ENCODE assay signal across 9 cellular contexts in the genomic region with DNA sequence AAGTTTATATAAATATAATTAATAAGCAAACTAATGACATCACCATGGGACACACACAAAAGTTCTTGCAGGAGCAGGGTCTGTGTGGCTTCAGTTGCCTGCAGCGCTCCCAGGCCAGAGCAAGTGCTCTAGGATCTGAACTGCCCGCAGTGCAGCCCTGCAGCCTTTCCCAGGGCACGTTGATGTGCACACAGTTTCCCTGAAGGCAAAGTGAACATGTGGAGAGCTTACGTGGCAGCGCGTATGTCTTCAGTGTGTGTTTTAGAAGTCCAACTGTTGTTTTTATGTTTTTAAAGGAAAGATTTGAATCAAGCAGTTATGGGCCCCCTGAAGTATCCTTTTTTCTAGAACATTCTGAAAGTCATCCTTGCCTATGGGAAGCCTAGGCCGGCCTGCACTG. TPM values are rescaled to one million over a fixed set of nuclear protein-coding genes. Genes with fewer than 3 reads are reported as not detected.
DNase-seq lines count a peak whose midpoint lies in the region; ATAC-seq and TF ChIP-seq lines count a peak whose summit lies in the region.
"Had no signal": no experiment of that assay in that cellular context is flagged by ENCODE, and none has a peak within 500 bp of the region (broad histone marks: within the 10 kb centered on the region; RNA-seq: fewer than 3 reads in every experiment).

No MANE protein-coding gene starts in this region.

- H3K4me3 ChIP-seq in iPS-18a (ENCODE audit: low read length): peak overlapping the region; percentile 74
- no peak overlapping the region for H3K4me3 ChIP-seq in smooth muscle cell
- no peak overlapping the region for H3K4me3 ChIP-seq in MG63
- H3K4me3 ChIP-seq in effector memory CD4-positive, alpha-beta T cell (ENCODE audit: insufficient read depth, low read depth, low read length, poor library complexity, severe bottlenecking): no peak overlapping the region

- no peaks in the 10 kb centered on the region for H3K9me3 Mint-ChIP-seq in activated CD8-positive, alpha-beta memory T cell treated with anti-CD3 and anti-CD28 coated beads, Interleukin-2, amount 10 ng/mL, durations not matched to agents 7 days and 5 days (ENCODE audit: low read depth)
- no peaks in the 10 kb centered on the region for H3K9me3 Mint-ChIP-seq in activated CD8-positive, alpha-beta T cell treated with anti-CD3 and anti-CD28 coated beads for 36 hours

- intact Hi-C loops in activated CD8-positive, alpha-beta T cell treated with anti-CD3 and anti-CD28 coated beads for 36 hours (cut with micrococcal nuclease): no loop called here

- no peak for TF ChIP-seq CTCF in activated CD8-positive, alpha-beta T cell treated with anti-CD3 and anti-CD28 coated beads for 36 hours (IDR thresholded peaks at IDR 0.05)
- TF ChIP-seq CTCF in smooth muscle cell (IDR thresholded peaks at IDR 0.05; ENCODE audit: borderline replicate concordance, insufficient read depth, poor library complexity, severe bottlenecking): no peak

- H3K27ac Mint-ChIP-seq in activated CD8-positive, alpha-beta memory T cell treated with anti-CD3 and anti-CD28 coated beads, Interleukin-2, amount 10 ng/mL, durations not matched to agents 7 days and 5 days: no peak overlapping the region
- H3K27ac Mint-ChIP-seq in activated CD8-positive, alpha-beta T cell treated with anti-CD3 and anti-CD28 coated beads for 36 hours: no peak overlapping the region

- no peak for ATAC-seq in activated CD8-positive, alpha-beta memory T cell treated with anti-CD3 and anti-CD28 coated beads, Interleukin-2, amount 10 ng/mL, durations not matched to agents 7 days and 5 days
- ATAC-seq in activated CD8-positive, alpha-beta T cell treated with anti-CD3 and anti-CD28 coated beads for 36 hours: no peak

- peaks cover 34% of the 10 kb centered on the region for H3K36me3 ChIP-seq in iPS-18a (ENCODE audit: control insufficient read depth, low read depth, low read length)
- peaks cover 14% of the 10 kb centered on the region for H3K36me3 ChIP-seq in smooth muscle cell (ENCODE audit: low read depth)
- H3K36me3 ChIP-seq in MG63: peaks cover 23% of the 10 kb centered on the region
- H3K36me3 ChIP-seq in effector memory CD4-positive, alpha-beta T cell (ENCODE audit: control insufficient read depth, insufficient read depth, low read length): peaks cover 34% of the 10 kb centered on the region

- H3K27me3 Mint-ChIP-seq in activated CD8-positive, alpha-beta memory T cell treated with anti-CD3 and anti-CD28 coated beads, Interleukin-2, amount 10 ng/mL, durations not matched to agents 7 days and 5 days: peaks cover 15% of the 10 kb centered on the region
- H3K27me3 Mint-ChIP-seq in activated CD8-positive, alpha-beta T cell treated with anti-CD3 and anti-CD28 coated beads for 36 hours: no peaks in the 10 kb centered on the region

- peaks cover 32% of the 10 kb centered on the region for H3K4me1 Mint-ChIP-seq in activated CD8-positive, alpha-beta memory T cell treated with anti-CD3 and anti-CD28 coated beads, Interleukin-2, amount 10 ng/mL, durations not matched to agents 7 days and 5 days
- peaks cover 13% of the 10 kb centered on the region for H3K4me1 Mint-ChIP-seq in activated CD8-positive, alpha-beta T cell treated with anti-CD3 and anti-CD28 coated beads for 36 hours (ENCODE audit: low read depth)

- H4K20me1 ChIP-seq in smooth muscle cell (ENCODE audit: low read depth): peaks cover 41% of the 10 kb centered on the region

- H3K9ac ChIP-seq in iPS-18a (ENCODE audit: low read length) (no peak overlapping the region), smooth muscle cell (ENCODE audit: low read depth) (no peak overlapping the region)

- peaks cover 26% of the 10 kb centered on the region for H3F3A ChIP-seq in smooth muscle cell (ENCODE audit: low read depth)

- POLR2A ChIA-PET in activated CD8-positive, alpha-beta T cell treated with anti-CD3 and anti-CD28 coated beads for 36 hours (lab: Charles Lee): interaction anchor here (0.6 to 1.7 kb wide), 7 partner anchors 11 to 171 kb away, joined by 3 to 6 read pairs (median 3); partner anchors contain the start of gene SLC25A45

- peaks cover 7% of the 10 kb centered on the region for H3K4me1 ChIP-seq in iPS-18a (ENCODE audit: control insufficient read depth, low read depth, low read length)
- H3K4me1 ChIP-seq in smooth muscle cell (ENCODE audit: low read depth): no peaks in the 10 kb centered on the region
- peaks cover 10% of the 10 kb centered on the region for H3K4me1 ChIP-seq in effector memory CD4-positive, alpha-beta T cell (ENCODE audit: control insufficient read depth, insufficient read depth, low read length, poor library complexity, severe bottlenecking)

- no peak overlapping the region for H2AFZ ChIP-seq in smooth muscle cell (ENCODE audit: low read depth)

- DNase-seq in activated CD8-positive, alpha-beta memory T cell treated with anti-CD3 and anti-CD28 coated beads, Interleukin-2, amount 10 ng/mL, durations not matched to agents 7 days and 5 days: no peak
- no peak for DNase-seq in activated CD8-positive, alpha-beta memory T cell treated with anti-CD3 and anti-CD28 coated beads for 24 hours
- no peak for DNase-seq in activated CD8-positive, alpha-beta T cell treated with anti-CD3 and anti-CD28 coated beads for 36 hours
- DNase-seq in smooth muscle cell (lab: John Stamatoyannopoulos, UW; ENCODE audit: unreplicated experiment) (no peak), MG63 (no peak), NCI-H2227 (lab: John Stamatoyannopoulos, UW; ENCODE audit: unreplicated experiment) (no peak)
- no peak for DNase-seq in effector memory CD4-positive, alpha-beta T cell
- DNase-seq: GF-D8 had no signal

- CTCF ChIA-PET in activated CD8-positive, alpha-beta memory T cell treated with anti-CD3 and anti-CD28 coated beads, Interleukin-2, amount 10 ng/mL, durations not matched to agents 7 days and 5 days (lab: Charles Lee): interaction anchor here (0.8 to 2.2 kb wide), 9 partner anchors 9 to 212 kb away, joined by 3 to 10 read pairs (median 3); no protein-coding TSS in a partner anchor
- CTCF ChIA-PET in activated CD8-positive, alpha-beta T cell treated with anti-CD3 and anti-CD28 coated beads for 36 hours (lab: Charles Lee): interaction anchor here (1.0 to 1.3 kb wide), 2 partner anchors 15 to 152 kb away, joined by 3 to 4 read pairs; no protein-coding TSS in a partner anchor

- H3K27ac ChIP-seq in iPS-18a (ENCODE audit: low read length) (no peak overlapping the region), smooth muscle cell (ENCODE audit: low read depth) (peak overlapping the region; percentile 23)
- H3K27ac ChIP-seq in effector memory CD4-positive, alpha-beta T cell (ENCODE audit: insufficient read depth, low read length, poor library complexity, severe bottlenecking): no peak overlapping the region

- WGBS in smooth muscle cell (ENCODE audit: low lambda C conversion rate): 89% methylated on average over 7 of the region's 7 CpGs

- H3K27me3 ChIP-seq in iPS-18a (ENCODE audit: control insufficient read depth, insufficient read depth, low read length): peaks cover 24% of the 10 kb centered on the region
- H3K27me3 ChIP-seq in smooth muscle cell (ENCODE audit: low read depth): peaks cover 34% of the 10 kb centered on the region
- peaks cover 2% of the 10 kb centered on the region for H3K27me3 ChIP-seq in MG63
- H3K27me3 ChIP-seq in effector memory CD4-positive, alpha-beta T cell (replicated peaks; ENCODE audit: control insufficient read depth, insufficient read depth, low read length, poor library complexity, severe bottlenecking): no peaks in the 10 kb centered on the region

- peak overlapping the region; percentile 85 for H3K4me2 ChIP-seq in smooth muscle cell

- peaks cover 20% of the 10 kb centered on the region for H3K36me3 Mint-ChIP-seq in activated CD8-positive, alpha-beta memory T cell treated with anti-CD3 and anti-CD28 coated beads, Interleukin-2, amount 10 ng/mL, durations not matched to agents 7 days and 5 days
- H3K36me3 Mint-ChIP-seq in activated CD8-positive, alpha-beta T cell treated with anti-CD3 and anti-CD28 coated beads for 36 hours (ENCODE audit: low read depth): peaks cover 21% of the 10 kb centered on the region

- H3K4me3 Mint-ChIP-seq in activated CD8-positive, alpha-beta memory T cell treated with anti-CD3 and anti-CD28 coated beads, Interleukin-2, amount 10 ng/mL, durations not matched to agents 7 days and 5 days: peak overlapping the region; percentile 63
- peak overlapping the region; percentile 51 for H3K4me3 Mint-ChIP-seq in activated CD8-positive, alpha-beta T cell treated with anti-CD3 and anti-CD28 coated beads for 36 hours

- no peaks in the 10 kb centered on the region for H3K9me3 ChIP-seq in iPS-18a (ENCODE audit: control insufficient read depth, low read depth, low read length)
- no peaks in the 10 kb centered on the region for H3K9me3 ChIP-seq in smooth muscle cell (replicated peaks; ENCODE audit: low read depth)
- no peaks in the 10 kb centered on the region for H3K9me3 ChIP-seq in MG63
- H3K9me3 ChIP-seq in effector memory CD4-positive, alpha-beta T cell (ENCODE audit: control insufficient read depth, low read length): no peaks in the 10 kb centered on the region

- H3K79me2 ChIP-seq in smooth muscle cell (ENCODE audit: low read depth): no peaks in the 10 kb centered on the region

RNA-seq across cellular contexts. Expression of gene TIGD3, which starts 1.2 kb away (rescaled TPM):
- 1 to 10 TPM; 1.1 TPM for total RNA-seq in activated CD8-positive, alpha-beta memory T cell treated with anti-CD3 and anti-CD28 coated beads, Interleukin-2, amount 10 ng/mL, durations not matched to agents 7 days and 5 days
- 1 to 10 TPM in 1 of 2 experiments, under 1 TPM in 1; 0.65 to 1.4 TPM for total RNA-seq in activated CD8-positive, alpha-beta T cell treated with anti-CD3 and anti-CD28 coated beads for 36 hours
- 0.49 TPM in 1 of 2 replicates, not detected in the other for total RNA-seq in smooth muscle cell
- not detected in 2 replicates for polyA plus RNA-seq in smooth muscle cell
- total RNA-seq in MG63 (2014; rRNA removed; shearing (Covaris generic); ENCODE audit: low replicate concordance): 0.36 and 2.2 TPM in 2 replicates

RNA-seq across cellular contexts. Expression of gene DPF2, which starts 19.7 kb away (rescaled TPM):
- total RNA-seq in activated CD8-positive, alpha-beta memory T cell treated with anti-CD3 and anti-CD28 coated beads, Interleukin-2, amount 10 ng/mL, durations not matched to agents 7 days and 5 days: 10 to 100 TPM; 81.4 to 87.2 TPM
- total RNA-seq in activated CD8-positive, alpha-beta T cell treated with anti-CD3 and anti-CD28 coated beads for 36 hours: 10 to 100 TPM; 50.3 to 61.5 TPM
- 40.1 and 40.5 TPM in 2 replicates for total RNA-seq in smooth muscle cell
- 69.4 and 82.1 TPM in 2 replicates for polyA plus RNA-seq in smooth muscle cell
- 57.9 and 78.1 TPM in 2 replicates for total RNA-seq in MG63 (2014; rRNA removed; shearing (Covaris generic); ENCODE audit: low replicate concordance)

RNA-seq across cellular contexts. Expression of gene SLC25A45, which starts 29.1 kb away (rescaled TPM):
- total RNA-seq in activated CD8-positive, alpha-beta memory T cell treated with anti-CD3 and anti-CD28 coated beads, Interleukin-2, amount 10 ng/mL, durations not matched to agents 7 days and 5 days: 10 to 100 TPM; 19.4 to 25.1 TPM
- total RNA-seq in activated CD8-positive, alpha-beta T cell treated with anti-CD3 and anti-CD28 coated beads for 36 hours: 10 to 100 TPM; 12.8 to 14.4 TPM
- total RNA-seq in smooth muscle cell: 0.81 and 2.2 TPM in 2 replicates
- polyA plus RNA-seq in smooth muscle cell: 3.4 and 7.7 TPM in 2 replicates
- 1.9 TPM in 2 replicates for total RNA-seq in MG63 (2014; rRNA removed; shearing (Covaris generic); ENCODE audit: low replicate concordance)

RNA-seq across cellular contexts. Expression of gene FRMD8, which starts 33.1 kb away (rescaled TPM):
- 10 to 100 TPM; 52.0 to 56.7 TPM for total RNA-seq in activated CD8-positive, alpha-beta memory T cell treated with anti-CD3 and anti-CD28 coated beads, Interleukin-2, amount 10 ng/mL, durations not matched to agents 7 days and 5 days
- total RNA-seq in activated CD8-positive, alpha-beta T cell treated with anti-CD3 and anti-CD28 coated beads for 36 hours: 10 to 100 TPM; 26.8 to 33.3 TPM
- total RNA-seq in smooth muscle cell: 16.7 and 19.1 TPM in 2 replicates
- 37.8 and 40.8 TPM in 2 replicates for polyA plus RNA-seq in smooth muscle cell
- total RNA-seq in MG63 (2014; rRNA removed; shearing (Covaris generic); ENCODE audit: low replicate concordance): 25.9 and 44.1 TPM in 2 replicates

RNA-seq across cellular contexts. Expression of gene CDC42EP2, which starts 38.7 kb away (rescaled TPM):
- total RNA-seq in activated CD8-positive, alpha-beta memory T cell treated with anti-CD3 and anti-CD28 coated beads, Interleukin-2, amount 10 ng/mL, durations not matched to agents 7 days and 5 days: 1 to 10 TPM in 1 of 2 experiments, not detected in 1; 1.4 TPM
- 1 to 10 TPM in 1 of 2 experiments, not detected in 1; 1.2 TPM for total RNA-seq in activated CD8-positive, alpha-beta T cell treated with anti-CD3 and anti-CD28 coated beads for 36 hours
- total RNA-seq in smooth muscle cell: 0.94 and 4.0 TPM in 2 replicates
- 7.8 and 13.0 TPM in 2 replicates for polyA plus RNA-seq in smooth muscle cell
- 10.3 and 19.1 TPM in 2 replicates for total RNA-seq in MG63 (2014; rRNA removed; shearing (Covaris generic); ENCODE audit: low replicate concordance)
